Comparison of ENCODE assay signal across 8 cellular contexts in genomic region chr19:44212250-44212864, GRCh38. TPM values are rescaled to one million over a fixed set of nuclear protein-coding genes. Genes with fewer than 3 reads are reported as not detected.
DNase-seq lines count a peak whose midpoint lies in the region; ATAC-seq and TF ChIP-seq lines count a peak whose summit lies in the region.

Gene ZNF227, plus strand, starts transcription at chr19:44212532. Its CDS starts 5,261 bp downstream, at chr19:44217793.

- DNase-seq in COLO829 (ENCODE audit: low spot score) (peak; percentile 64), PC-9 (peak; percentile 84 to 89)
- DNase-seq in activated T-cell treated with anti-CD3 and anti-CD28 coated beads, Interleukin-2, amount 50 U/mL, for 72 hours = peak; percentile 84 to 86
- peak; percentile 57 to 74 for DNase-seq in stimulated activated CD8-positive, alpha-beta memory T cell treated with anti-CD3 and anti-CD28 coated beads, Interleukin-4, amount 100 ng/mL, for 4 hours (ENCODE audit: low read depth in 2 of 2, low spot score in 1 of 2)

- H3K27me3 ChIP-seq in PC-9 (ENCODE audit: insufficient read depth, low read depth) (no peaks in the 10 kb centered on the region), esophagus (ENCODE audit: control insufficient read depth in 1 of 2, insufficient read depth in 2 of 2, low read length in 2 of 2) (no peaks in the 10 kb centered on the region), mucosa of rectum (ENCODE audit: control insufficient read depth in 2 of 2, insufficient read depth in 2 of 2, low read length in 2 of 2) (no peaks in the 10 kb centered on the region)

- ATAC-seq in GM21360 (IDR thresholded peaks at IDR 0.05; ENCODE audit: unreplicated experiment) = peak; percentile 76
- peak; percentile 95 to 98 for ATAC-seq in activated T-cell treated with anti-CD3 and anti-CD28 coated beads, Interleukin-2, amount 50 U/mL, for 72 hours (replicated peaks in 1 of 2)

- no peak for TF ChIP-seq RAD21 in Ishikawa (IDR thresholded peaks at IDR 0.05; ENCODE audit: low read depth)

- H2AFZ ChIP-seq in PC-9 = peak within 1 kb of the TSS; percentile 95

- H3K4me1 Mint-ChIP-seq in activated T-cell treated with anti-CD3 and anti-CD28 coated beads, Interleukin-2, amount 50 U/mL, for 72 hours (ENCODE audit: low read depth) = peaks cover 31% of the 10 kb centered on the region

- peaks cover 14% of the 10 kb centered on the region for H3K79me2 ChIP-seq in PC-9 (ENCODE audit: low read depth)

- no peaks in the 10 kb centered on the region for H3K27me3 Mint-ChIP-seq in activated T-cell treated with anti-CD3 and anti-CD28 coated beads, Interleukin-2, amount 50 U/mL, for 72 hours (ENCODE audit: low read depth)

- H3K27ac ChIP-seq in PC-9 = peak within 1 kb of the TSS; percentile 10; the same call in 1 of the 2 replicates
- peak within 1 kb of the TSS; percentile 78 to 90 for H3K27ac ChIP-seq in esophagus (ENCODE audit: low read depth in 2 of 2, low read length in 1 of 2)
- H3K27ac ChIP-seq in mucosa of rectum (ENCODE audit: low read depth in 2 of 2, low read length in 2 of 2) = peak within 1 kb of the TSS; percentile 58 to 74

- H3K9ac ChIP-seq in mucosa of rectum (ENCODE audit: low read depth in 1 of 2, low read length in 2 of 2) = peak within 1 kb of the TSS; percentile 72 to 74

- TF ChIP-seq EP300 in Ishikawa (IDR thresholded peaks at IDR 0.05; ENCODE audit: borderline replicate concordance) = no peak

- H3F3A ChIP-seq in PC-9 (ENCODE audit: insufficient read depth, low read depth) = peaks cover 7% of the 10 kb centered on the region; the same call in 1 of the 2 replicates

- peak within 1 kb of the TSS; percentile 88 for H3K4me2 ChIP-seq in PC-9

- H3K9me3 ChIP-seq in PC-9 (ENCODE audit: insufficient read depth, low read depth) = peaks cover 8% of the 10 kb centered on the region; the same call in 1 of the 2 replicates
- peaks cover 0 to 2% of the 10 kb centered on the region in 2 donors for H3K9me3 ChIP-seq in esophagus (ENCODE audit: control insufficient read depth in 2 of 2, insufficient read depth in 1 of 2, low read depth in 1 of 2, low read length in 1 of 2)
- no peaks in the 10 kb centered on the region for H3K9me3 ChIP-seq in mucosa of rectum (ENCODE audit: control insufficient read depth in 2 of 2, low read length in 2 of 2)

- H3K9me2 ChIP-seq in PC-9 (ENCODE audit: insufficient read depth) = no peaks in the 10 kb centered on the region

- H3K36me3 ChIP-seq in PC-9 (ENCODE audit: low read depth) (0 out of 2 replicates have a peak, but pooled peaks cover 9% of the 10 kb centered on the region), esophagus (ENCODE audit: control insufficient read depth in 2 of 2, insufficient read depth in 2 of 2, low read length in 1 of 2) (peaks cover 0 to 4% of the 10 kb centered on the region in 2 donors), mucosa of rectum (ENCODE audit: control insufficient read depth in 2 of 2, insufficient read depth in 2 of 2, low read length in 2 of 2) (peaks cover 9 to 10% of the 10 kb centered on the region in 2 donors)

- CTCF ChIA-PET in PC-9 (lab: Charles Lee) = interaction anchor here (0.7 kb wide), 1 partner anchor 162 kb away, joined by 8 read pairs; no protein-coding TSS in a partner anchor

- peaks cover 4 to 8% of the 10 kb centered on the region in 2 donors for H3K9me3 Mint-ChIP-seq in activated T-cell treated with anti-CD3 and anti-CD28 coated beads, Interleukin-2, amount 50 U/mL, for 72 hours

- WGBS in esophagus, 2 donors = 0% methylated on average over 37 of the region's 37 CpGs

- peak within 1 kb of the TSS; percentile 87 to 95 for H3K4me3 Mint-ChIP-seq in activated T-cell treated with anti-CD3 and anti-CD28 coated beads, Interleukin-2, amount 50 U/mL, for 72 hours

- H3K27ac Mint-ChIP-seq in activated T-cell treated with anti-CD3 and anti-CD28 coated beads, Interleukin-2, amount 50 U/mL, for 72 hours = peak within 1 kb of the TSS; percentile 83

- BruUV-seq in PC-9 (replicated peaks; lab: Mats Ljungman, UMichigan) = no TSS peak

- H4K20me1 ChIP-seq in PC-9 (ENCODE audit: insufficient read depth) = no peaks in the 10 kb centered on the region

- peaks cover 17% of the 10 kb centered on the region for H3K4me1 ChIP-seq in PC-9 (replicated peaks; ENCODE audit: insufficient read depth)
- no peaks in the 10 kb centered on the region for H3K4me1 ChIP-seq in esophagus (ENCODE audit: control insufficient read depth in 2 of 2, insufficient read depth in 2 of 2, low read length in 1 of 2)
- H3K4me1 ChIP-seq in mucosa of rectum (ENCODE audit: control insufficient read depth in 2 of 2, insufficient read depth in 2 of 2, low read length in 2 of 2) = peaks cover 3 to 13% of the 10 kb centered on the region in 2 donors

- H3K36me3 Mint-ChIP-seq in activated T-cell treated with anti-CD3 and anti-CD28 coated beads, Interleukin-2, amount 50 U/mL, for 72 hours (ENCODE audit: insufficient read depth in 2 of 2) = peaks cover 13 to 36% of the 10 kb centered on the region in 2 donors

- no peak for TF ChIP-seq CTCF in PC-9 (conservative IDR thresholded peaks at IDR 0.05)

- peak within 1 kb of the TSS; percentile 94 for H3K4me3 ChIP-seq in PC-9
- peak within 1 kb of the TSS; percentile 67 to 94 for H3K4me3 ChIP-seq in esophagus (ENCODE audit: low read depth in 1 of 2, low read length in 2 of 2)
- peak within 1 kb of the TSS; percentile 86 to 89 for H3K4me3 ChIP-seq in mucosa of rectum (ENCODE audit: low read length in 2 of 2)

- intact Hi-C loops in PC-9 (cut with micrococcal nuclease; ENCODE audit: unreplicated experiment) = loop anchor here (5.0 kb wide), 1 partner anchor 90 kb away; no protein-coding TSS in a partner anchor

- POLR2A ChIA-PET in PC-9 (lab: Charles Lee; ENCODE audit: unreplicated experiment) = interaction anchor here (0.6 to 0.7 kb wide), 3 partner anchors 102 to 1254 kb away, joined by 4 to 38 read pairs (median 4); no protein-coding TSS in a partner anchor

TF ChIP-seq in Ishikawa, 13 proteins besides CTCF, POLR2A, EP300 and RAD21:
- TF ChIP-seq TCF12 (IDR thresholded peaks at IDR 0.05; ENCODE audit: low read depth) (peak; percentile 55; the same call in 1 of the 2 replicates), EGR1 (IDR thresholded peaks at IDR 0.05) (0 out of 2 replicates have a peak, but pooled peaks have one; percentile 4), FOXM1 (IDR thresholded peaks at IDR 0.05; ENCODE audit: borderline replicate concordance, low read depth) (no peak), YY1 (IDR thresholded peaks at IDR 0.05; ENCODE audit: low read depth) (peak; percentile 85), TAF1 (IDR thresholded peaks at IDR 0.05; ENCODE audit: low read depth) (peak; percentile 47), CREB1 (IDR thresholded peaks at IDR 0.05; ENCODE audit: low read depth) (peak; percentile 51), REST (IDR thresholded peaks at IDR 0.05; ENCODE audit: low read depth) (no peak), ZBTB7A (IDR thresholded peaks at IDR 0.05; ENCODE audit: low read depth) (peak; percentile 77; the same call in 1 of the 2 replicates), CEBPB (IDR thresholded peaks at IDR 0.05) (no peak), NFIC (IDR thresholded peaks at IDR 0.05) (peak; percentile 10; the same call in 1 of the 2 replicates), TEAD4 (IDR thresholded peaks at IDR 0.05) (no peak)
- TF ChIP-seq, protein P1, sequence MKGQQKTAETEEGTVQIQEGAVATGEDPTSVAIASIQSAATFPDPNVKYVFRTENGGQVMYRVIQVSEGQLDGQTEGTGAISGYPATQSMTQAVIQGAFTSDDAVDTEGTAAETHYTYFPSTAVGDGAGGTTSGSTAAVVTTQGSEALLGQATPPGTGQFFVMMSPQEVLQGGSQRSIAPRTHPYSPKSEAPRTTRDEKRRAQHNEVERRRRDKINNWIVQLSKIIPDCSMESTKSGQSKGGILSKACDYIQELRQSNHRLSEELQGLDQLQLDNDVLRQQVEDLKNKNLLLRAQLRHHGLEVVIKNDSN (IDR thresholded peaks at IDR 0.05) = no peak
- TF ChIP-seq, protein P2, sequence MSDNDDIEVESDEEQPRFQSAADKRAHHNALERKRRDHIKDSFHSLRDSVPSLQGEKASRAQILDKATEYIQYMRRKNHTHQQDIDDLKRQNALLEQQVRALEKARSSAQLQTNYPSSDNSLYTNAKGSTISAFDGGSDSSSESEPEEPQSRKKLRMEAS (IDR thresholded peaks at IDR 0.05) = peak; percentile 40; the same call in 1 of the 2 replicates

RNA-seq across cellular contexts. Expression of gene ZNF227, which starts in this region (rescaled TPM):
- total RNA-seq in PC-9 (2021) = 14.2 and 16.5 TPM in 2 replicates
- total RNA-seq in activated T-cell treated with anti-CD3 and anti-CD28 coated beads, Interleukin-2, amount 50 U/mL, for 72 hours = 10 to 100 TPM; 31.5 to 36.6 TPM
- polyA plus RNA-seq in esophagus = 1 to 10 TPM; 2.2 to 3.0 TPM

Comparison
In these comparisons a context has a peak if more than half of its experiments do, and no peak if none do; other contexts are left out.
1. Peak in every context shown above with its lines: DNase-seq, ATAC-seq, H3K4me3 ChIP-seq and H3K27ac ChIP-seq.
2. H3K27ac ChIP-seq: peak in every context shown above with its lines; median percentile 84 in esophagus; 66 in mucosa of rectum; 10 in PC-9.